ENCODE assay signal across 5 cellular contexts in the genomic region with DNA sequence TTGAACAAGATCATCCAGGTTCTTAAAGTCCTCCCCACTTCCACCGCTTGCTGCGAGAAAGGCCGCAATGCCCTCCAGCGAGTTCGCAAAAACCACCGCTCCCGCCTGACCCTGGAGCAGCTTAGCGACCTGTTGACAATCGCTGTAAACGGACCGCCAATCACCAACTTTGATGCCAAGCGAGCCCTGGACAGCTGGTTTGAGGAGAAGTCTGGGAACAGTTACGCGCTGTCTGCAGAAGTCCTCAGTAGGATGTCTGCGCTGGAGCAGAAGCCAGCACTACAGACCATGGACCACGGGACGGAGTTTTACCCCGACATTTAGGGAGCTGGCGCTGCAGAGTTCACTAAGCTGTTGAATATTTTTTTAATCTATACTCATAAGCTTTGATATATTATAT. TPM values are rescaled to one million over a fixed set of nuclear protein-coding genes. Genes with fewer than 3 reads are reported as not detected.
"Had no signal": no experiment of that assay in that cellular context is flagged by ENCODE, and none has a peak within 500 bp of the region (broad histone marks: within the 10 kb centered on the region; RNA-seq: fewer than 3 reads in every experiment).

No MANE protein-coding gene starts in this region.

- H3K27ac Mint-ChIP-seq: GM23338, H9, IgD-negative memory B cell had no signal

- H3K27ac ChIP-seq: HL-60 had no signal

- H3K36me3 Mint-ChIP-seq: IgD-negative memory B cell had no signal

- H3K4me3 Mint-ChIP-seq: GM23338, H9, IgD-negative memory B cell had no signal

- H3K4me3 ChIP-seq: GM23338 had no signal

- DNase-seq: H9, HCEC 1CT had no signal

- H3K9me3 Mint-ChIP-seq: GM23338, H9, IgD-negative memory B cell had no signal

- H3K27me3 Mint-ChIP-seq: IgD-negative memory B cell had no signal

- H3K4me1 Mint-ChIP-seq: H9, IgD-negative memory B cell had no signal

RNA-seq across cellular contexts. Expression of a gene that starts 58.3 kb away (rescaled TPM):
- polyA plus RNA-seq: IgD-negative memory B cell had no signal
